ENCODE assay signal across 8 cellular contexts in the genomic region with DNA sequence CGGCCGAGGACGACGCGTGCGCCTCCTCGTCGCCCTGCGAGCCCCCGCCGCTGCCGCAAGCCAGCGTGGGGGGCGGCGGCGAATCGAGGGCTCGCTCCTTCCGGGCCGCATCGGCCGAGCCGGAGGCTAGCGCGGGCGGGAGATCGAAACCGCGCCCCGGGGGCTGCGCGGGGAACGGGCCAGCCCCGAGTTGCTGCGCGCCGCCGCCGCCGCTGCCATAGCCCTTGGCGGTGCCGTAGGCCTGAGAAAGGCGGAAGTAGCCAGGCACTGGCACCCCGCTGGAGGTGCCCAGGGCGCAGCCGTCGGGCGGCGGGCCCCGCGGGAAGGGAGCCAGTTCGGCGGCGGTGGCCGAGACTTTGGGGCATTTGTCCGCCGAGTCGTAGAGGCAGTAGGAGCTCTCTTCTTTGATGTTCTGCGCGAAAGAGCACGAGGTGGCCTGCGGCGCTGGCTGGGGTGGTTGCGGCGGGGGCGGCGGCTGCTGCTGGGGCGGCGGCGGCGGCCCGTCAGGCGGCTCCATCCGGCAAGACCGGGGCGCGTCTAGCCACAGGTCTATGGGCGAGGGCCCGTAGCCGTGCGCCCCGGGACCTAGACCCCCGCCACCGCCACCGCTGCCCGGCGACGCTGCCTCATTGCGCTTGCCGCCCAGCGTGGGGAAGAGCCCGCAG. TPM values are rescaled to one million over a fixed set of nuclear protein-coding genes. Genes with fewer than 3 reads are reported as not detected.
DNase-seq lines count a peak whose midpoint lies in the region; FAIRE-seq and TF ChIP-seq lines count a peak whose summit lies in the region.

No MANE protein-coding gene starts in this region.

- H3K36me3 ChIP-seq in WERI-Rb-1 (no peaks in the 10 kb centered on the region), right atrium auricular region (no peaks in the 10 kb centered on the region), spleen (no peaks in the 10 kb centered on the region)

- TF ChIP-seq POLR2A in spleen (IDR thresholded peaks at IDR 0.05) (no peak), GM12892 (IDR thresholded peaks at IDR 0.05; ENCODE audit: low read depth, low read length) (no peak)

- H3K27ac ChIP-seq in WERI-Rb-1 (no peak overlapping the region), right atrium auricular region (no peak overlapping the region), spleen (peak overlapping the region in 2 of 8 donors; percentile 26 to 32)

- H3K9me3 ChIP-seq in WERI-Rb-1 (ENCODE audit: severe bottlenecking) (peaks cover 8% of the 10 kb centered on the region), right atrium auricular region (no peaks in the 10 kb centered on the region), spleen (peaks cover 0 to 8% (median 0%) of the 10 kb centered on the region in 8 donors)

- peaks cover 0 to 36% of the 10 kb centered on the region in 2 donors for H3K4me1 ChIP-seq in right atrium auricular region
- peaks cover 15 to 64% (median 42%) of the 10 kb centered on the region in 6 donors for H3K4me1 ChIP-seq in spleen

- TF ChIP-seq CTCF in WERI-Rb-1 (IDR thresholded peaks at IDR 0.05; ENCODE audit: low read depth, low read length), result no peak
- no peak for TF ChIP-seq CTCF in right atrium auricular region (IDR thresholded peaks at IDR 0.05)
- no peak for TF ChIP-seq CTCF in spleen (IDR thresholded peaks at IDR 0.05 in 8 of 11, conservative IDR thresholded peaks at IDR 0.05 in 3 of 11)
- TF ChIP-seq CTCF in D721Med (IDR thresholded peaks at IDR 0.05; ENCODE audit: insufficient read depth, missing control alignments), result no peak

- FAIRE-seq in GM12892 (lab: Jason Lieb, UNC), result no peak
- FAIRE-seq in D721Med (lab: Jason Lieb, UNC), result no peak

- H3K27me3 ChIP-seq in WERI-Rb-1 (ENCODE audit: insufficient read depth, low read depth, severe bottlenecking) (peaks cover 63% of the 10 kb centered on the region), right atrium auricular region (peaks cover 57 to 79% of the 10 kb centered on the region in 2 donors), spleen (replicated peaks in 1 of 7) (peaks cover 42 to 100% (median 100%) of the 10 kb centered on the region in 7 donors)

- DNase-seq in stimulated activated CD4-positive, alpha-beta T cell treated with anti-CD3 and anti-CD28 coated beads, Interleukin-15, amount 100 ng/mL, for 24 hours, result peak; percentile 37
- no peak for DNase-seq in stimulated activated CD4-positive, alpha-beta T cell treated with anti-CD3 and anti-CD28 coated beads, Interleukin-2, amount 100 ng/mL, for 48 hours
- DNase-seq in WERI-Rb-1 (peak; percentile 14), right atrium auricular region (ENCODE audit: low spot score) (no peak), spleen (peak; percentile 91), GM12892 (ENCODE audit: insufficient read length) (no peak), D721Med (ENCODE audit: insufficient read length, low spot score) (no peak), germinal center (ENCODE audit: low spot score) (no peak)

- H3K4me3 ChIP-seq in WERI-Rb-1 (ENCODE audit: low read depth, low read length), result peak overlapping the region; percentile 53
- peak overlapping the region; percentile 20 to 46 for H3K4me3 ChIP-seq in right atrium auricular region
- peak overlapping the region; percentile 16 to 72 (median 46) for H3K4me3 ChIP-seq in spleen

- 1 to 6% (median 2%) methylated on average over 7 to 92 of the region's 92 CpGs for WGBS in spleen, 5 donors

- intact Hi-C loops in spleen (cut with DNase I; ENCODE audit: low total_unique reads), result no loop called here

RNA-seq across cellular contexts. Expression of gene HOXA10, which starts 0.6 kb away (rescaled TPM):
- total RNA-seq in right atrium auricular region (not detected), spleen (under 1 TPM in 3 of 7 donors, not detected in 4; 0.13 to 0.72 (median 0.56) TPM)
- under 1 TPM; 0.05 to 0.22 (median 0.19) TPM for polyA plus RNA-seq in spleen
- polyA plus RNA-seq in GM12892 (2012; ENCODE audit: missing spikeins), result 2.9 TPM

RNA-seq across cellular contexts. Expression of gene HOXA9, which starts 8.2 kb away (rescaled TPM):
- not detected for total RNA-seq in right atrium auricular region
- 1 to 10 TPM in 5 of 7 donors, under 1 TPM in 2; 0.51 to 3.0 (median 1.2) TPM for total RNA-seq in spleen
- under 1 TPM; 0.46 to 0.54 (median 0.48) TPM for polyA plus RNA-seq in spleen
- polyA plus RNA-seq in GM12892 (2012; ENCODE audit: missing spikeins), result 4.1 TPM

RNA-seq across cellular contexts. Expression of gene HOXA11, which starts 11.5 kb away (rescaled TPM):
- total RNA-seq in right atrium auricular region (not detected), spleen (not detected)
- not detected for polyA plus RNA-seq in spleen
- not detected for polyA plus RNA-seq in GM12892 (2012; ENCODE audit: missing spikeins)

RNA-seq across cellular contexts. Expression of gene HOXA7, which starts 17.1 kb away (rescaled TPM):
- total RNA-seq in right atrium auricular region, result not detected
- 1 to 10 TPM; 1.0 to 8.0 (median 2.6) TPM for total RNA-seq in spleen
- polyA plus RNA-seq in spleen, result 1 to 10 TPM in 1 of 3 donors, under 1 TPM in 2; 0.55 to 1.4 (median 0.80) TPM
- not detected for polyA plus RNA-seq in GM12892 (2012; ENCODE audit: missing spikeins)

RNA-seq across cellular contexts. Expression of gene HOXA3, which starts 21.2 kb away (rescaled TPM):
- under 1 TPM; 0.28 to 0.30 TPM for total RNA-seq in right atrium auricular region
- 1 to 10 TPM in 5 of 7 donors, under 1 TPM in 2; 0.51 to 6.1 (median 2.2) TPM for total RNA-seq in spleen
- 1 to 10 TPM in 1 of 3 donors, under 1 TPM in 2; 0.57 to 1.4 (median 0.62) TPM for polyA plus RNA-seq in spleen
- not detected for polyA plus RNA-seq in GM12892 (2012; ENCODE audit: missing spikeins)

Comparison
In these comparisons a context has a peak if more than half of its experiments do, and no peak if none do; other contexts are left out.
1. DNase-seq: peak in stimulated activated CD4-positive, alpha-beta T cell treated with anti-CD3 and anti-CD28 coated beads, Interleukin-15, amount 100 ng/mL, for 24 hours (single experiment), WERI-Rb-1 (single experiment) and spleen (single experiment); none in stimulated activated CD4-positive, alpha-beta T cell treated with anti-CD3 and anti-CD28 coated beads, Interleukin-2, amount 100 ng/mL, for 48 hours (0 of 2), right atrium auricular region (single experiment), GM12892 (single experiment), D721Med (single experiment) and germinal center (single experiment).
2. Peak in every context shown above with its lines, with median percentiles within 50 percentile points of each other: H3K4me3 ChIP-seq.